Comparison of ENCODE assay signal across 8 cellular contexts in the genomic region with DNA sequence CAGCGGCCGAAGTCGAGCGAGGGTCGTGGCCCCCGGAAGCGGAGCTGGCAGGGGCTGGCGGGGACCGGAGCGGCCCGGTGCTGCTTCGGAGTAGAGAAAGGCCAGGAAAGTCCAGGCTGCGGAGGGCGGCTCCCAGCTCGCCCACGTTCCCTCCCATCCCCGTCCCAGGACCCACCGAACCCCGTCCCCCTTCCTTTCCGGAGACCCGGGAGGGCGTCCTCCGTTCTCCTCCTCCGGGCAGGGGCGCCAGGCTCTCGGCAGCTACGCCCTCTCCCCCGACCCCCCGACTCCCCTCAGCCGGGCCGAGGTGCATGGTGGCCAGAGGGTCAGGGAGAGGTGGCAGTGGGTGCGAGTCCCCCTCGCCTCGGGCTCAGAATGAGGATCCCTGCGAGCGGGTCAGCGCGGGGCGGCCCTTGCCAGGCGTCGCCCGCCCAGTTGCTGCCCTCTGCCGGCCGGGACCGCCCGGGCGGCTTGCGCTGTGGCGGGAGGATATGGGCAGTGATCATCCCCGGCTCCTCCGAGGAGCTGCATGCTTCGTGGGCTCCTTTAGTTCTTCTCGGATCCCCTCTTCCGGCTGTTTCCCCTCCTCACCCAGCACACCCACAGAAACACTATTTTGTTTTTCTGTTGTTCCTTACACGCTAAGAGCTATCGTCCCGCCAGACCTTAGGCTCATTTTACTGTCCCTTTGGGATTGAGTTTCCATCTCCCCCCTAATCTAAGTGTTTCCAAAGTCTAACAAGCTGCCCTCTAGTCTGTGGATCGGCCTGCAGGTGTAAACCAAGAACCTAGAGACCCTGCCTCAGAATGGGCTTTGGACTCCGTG. TPM values are rescaled to one million over a fixed set of nuclear protein-coding genes. Genes with fewer than 3 reads are reported as not detected.
DNase-seq lines count a peak whose midpoint lies in the region; ATAC-seq, FAIRE-seq and TF ChIP-seq lines count a peak whose summit lies in the region.

No MANE protein-coding gene starts in this region.

- peaks cover 58% of the 10 kb centered on the region for H3K27me3 Mint-ChIP-seq in activated B cell treated with CpG ODN at 0.5 μM for 24 hours

- ATAC-seq in activated B cell treated with CpG ODN at 0.5 μM for 24 hours (ENCODE audit: low read depth) (peak; percentile 71), right lobe of liver (peak; percentile 97 to 98 (median 97)), HG03039 (IDR thresholded peaks at IDR 0.05; ENCODE audit: unreplicated experiment) (no peak)

- no peak for TF ChIP-seq POLR2A in right lobe of liver (IDR thresholded peaks at IDR 0.05)

- intact Hi-C loops in activated B cell treated with CpG ODN at 0.5 μM for 24 hours (cut with micrococcal nuclease) (loop anchor here (5.0 kb wide), 2 partner anchors 199 to 504 kb away; no protein-coding TSS in a partner anchor), right lobe of liver (cut with DNase I) (loop anchor here (5.0 to 10.0 kb wide), 3 partner anchors 199 to 334 kb away; no protein-coding TSS in a partner anchor)

- peak; percentile 8 for DNase-seq in DMS114 treated with DMSO at 0.1 percent for 48 hours (lab: John Stamatoyannopoulos, UW; ENCODE audit: unreplicated experiment)
- DNase-seq in HTR-8/SVneo (ENCODE audit: insufficient read length, low spot score), result peak; percentile 45
- peak; percentile 46 for DNase-seq in activated B cell treated with CpG ODN at 0.5 μM for 24 hours
- peak; percentile 84 for DNase-seq in ecto neural progenitor cell (ENCODE audit: low spot score)
- DNase-seq in right lobe of liver, result peak; percentile 68 to 73 (median 73)
- peak; percentile 8 for DNase-seq in stimulated activated CD4-positive, alpha-beta T cell treated with anti-CD3 and anti-CD28 coated beads, Interleukin-2, amount 100 ng/mL, for 4 hours (ENCODE audit: low read depth)
- DNase-seq in cortex of kidney (lab: John Stamatoyannopoulos, UW), result no peak

- 12% methylated on average over 26 of the region's 59 CpGs for WGBS in right lobe of liver (ENCODE audit: insufficient coverage, low coverage, low lambda C conversion rate, missing lambda C conversion rate)

- H3K36me3 Mint-ChIP-seq in activated B cell treated with CpG ODN at 0.5 μM for 24 hours (ENCODE audit: low read depth), result no peaks in the 10 kb centered on the region

- no peak overlapping the region for H3K27ac Mint-ChIP-seq in activated B cell treated with CpG ODN at 0.5 μM for 24 hours

- TF ChIP-seq CTCF in activated B cell treated with CpG ODN at 0.5 μM for 24 hours (IDR thresholded peaks at IDR 0.05) (no peak), right lobe of liver (IDR thresholded peaks at IDR 0.05) (peak; percentile 75 to 95 (median 92))

- H3K27ac ChIP-seq in right lobe of liver, result no peak overlapping the region

- H3K4me3 Mint-ChIP-seq in activated B cell treated with CpG ODN at 0.5 μM for 24 hours, result peak overlapping the region; percentile 53

- H3K36me3 ChIP-seq in right lobe of liver, result no peaks in the 10 kb centered on the region

- POLR2A ChIA-PET in activated B cell treated with CpG ODN at 0.5 μM for 24 hours (lab: Charles Lee), result no interaction called here

- H3K9me3 ChIP-seq in right lobe of liver, result no peaks in the 10 kb centered on the region

- peak overlapping the region; percentile 29 to 49 (median 36) for H3K4me3 ChIP-seq in right lobe of liver

- peak; percentile 9 for FAIRE-seq in HTR-8/SVneo (lab: Jason Lieb, UNC)

- H3K27me3 ChIP-seq in right lobe of liver, result peaks cover 0 to 17% of the 10 kb centered on the region in 2 donors

- H3K4me1 Mint-ChIP-seq in activated B cell treated with CpG ODN at 0.5 μM for 24 hours, result peaks cover 6% of the 10 kb centered on the region

- CTCF ChIA-PET in activated B cell treated with CpG ODN at 0.5 μM for 24 hours (lab: Charles Lee), result no interaction called here

- H3K4me1 ChIP-seq in right lobe of liver, result peaks cover 0 to 12% (median 4%) of the 10 kb centered on the region in 4 donors

- no peaks in the 10 kb centered on the region for H3K9me3 Mint-ChIP-seq in activated B cell treated with CpG ODN at 0.5 μM for 24 hours

RNA-seq across cellular contexts. Expression of a gene that starts 0.7 kb away (rescaled TPM):
- total RNA-seq in activated B cell treated with CpG ODN at 0.5 μM for 24 hours (not detected in 2 replicates), right lobe of liver (10 to 100 TPM in 4 of 6 experiments, 1 to 10 TPM in 2; 4.3 to 33.2 (median 10.8) TPM)
